In genomic region chr7:83289396-83289993, GRCh38 we compare ENCODE assay signal across 19 cellular contexts.
A peak's percentile ranks its signal among the peaks of the same experiment; 100 is the strongest.
DNase-seq lines count a peak whose midpoint lies in the region; ATAC-seq, FAIRE-seq and TF ChIP-seq lines count a peak whose summit lies in the region.
"Had no signal": no experiment of that assay in that cellular context is flagged by ENCODE, and none has a peak within 500 bp of the region (broad histone marks: within the 10 kb centered on the region; RNA-seq: fewer than 3 reads in every experiment).

No MANE protein-coding gene starts in this region.

- H3K27me3 Mint-ChIP-seq in activated naive CD4-positive, alpha-beta T cell treated with anti-CD3 and anti-CD28 coated beads for 36 hours (ENCODE audit: low read depth), result no peaks in the 10 kb centered on the region
- H3K27me3 Mint-ChIP-seq: CD4-positive, alpha-beta memory T cell; IgD-negative memory B cell had no signal

- no peak overlapping the region for H3K4me3 Mint-ChIP-seq in activated naive CD4-positive, alpha-beta T cell treated with anti-CD3 and anti-CD28 coated beads for 36 hours
- H3K4me3 Mint-ChIP-seq: CD14-positive monocyte; CD4-positive, alpha-beta memory T cell; IgD-negative memory B cell had no signal

- no peak for ATAC-seq in A549
- no peak for ATAC-seq in activated CD4-positive, CD25-positive, alpha-beta regulatory T cell treated with anti-CD3 and anti-CD28 coated beads, Interleukin-2, amount 50 U/mL, for 24 hours
- no peak for ATAC-seq in psoas muscle

- no peak overlapping the region for H3K27ac Mint-ChIP-seq in activated naive CD4-positive, alpha-beta T cell treated with anti-CD3 and anti-CD28 coated beads for 36 hours
- H3K27ac Mint-ChIP-seq: CD14-positive monocyte; CD4-positive, alpha-beta memory T cell; IgD-negative memory B cell had no signal

- POLR2A ChIA-PET in A549 (lab: Yijun Ruan, JAX), result no interaction called here

- DNase-seq in A549 (ENCODE audit: low read depth in 1 of 2, low spot score in 1 of 2) (no peak), BE2C (no peak), NCI-H2227 (lab: John Stamatoyannopoulos, UW; ENCODE audit: unreplicated experiment) (peak; percentile 28), dermis blood vessel endothelial cell (peak; percentile 7), psoas muscle (no peak)
- no peak for DNase-seq in activated naive CD4-positive, alpha-beta T cell treated with anti-CD3 and anti-CD28 coated beads for 36 hours
- no peak for DNase-seq in stimulated activated CD4-positive, alpha-beta T cell treated with anti-CD3 and anti-CD28 coated beads, Interleukin-15, amount 100 ng/mL, for 24 hours
- DNase-seq: AML-193; CD4-positive, alpha-beta memory T cell; DMS153; DMS79; GF-D8; KBM-7 had no signal

- intact Hi-C loops in psoas muscle (cut with DNase I), result no loop called here
- intact Hi-C loops in activated naive CD4-positive, alpha-beta T cell treated with anti-CD3 and anti-CD28 coated beads for 36 hours (cut with micrococcal nuclease), result no loop called here

- no peak overlapping the region for H3K4me2 ChIP-seq in A549
- H3K4me2 ChIP-seq: BLaER1 had no signal

- TF ChIP-seq CTCF in A549 (IDR thresholded peaks at IDR 0.05), result no peak
- no peak for TF ChIP-seq CTCF in BE2C (IDR thresholded peaks at IDR 0.05; ENCODE audit: low read depth, low read length)
- no peak for TF ChIP-seq CTCF in psoas muscle (IDR thresholded peaks at IDR 0.05)

- no peak for FAIRE-seq in A549 (lab: Jason Lieb, UNC)
- FAIRE-seq: HTR-8/SVneo had no signal

- 34% methylated on average over 5 of the region's 5 CpGs for WGBS in A549 (ENCODE audit: missing lambda C conversion rate)
- WGBS in psoas muscle, 3 donors, result 49 to 50% (median 50%) methylated on average over 5 of the region's 5 CpGs

- no peaks in the 10 kb centered on the region for H3K4me1 Mint-ChIP-seq in activated naive CD4-positive, alpha-beta T cell treated with anti-CD3 and anti-CD28 coated beads for 36 hours (ENCODE audit: low read depth)
- H3K4me1 Mint-ChIP-seq: CD14-positive monocyte; CD4-positive, alpha-beta memory T cell; IgD-negative memory B cell had no signal

- H3K9me3 ChIP-seq in A549 (no peaks in the 10 kb centered on the region), BE2C (no peaks in the 10 kb centered on the region), psoas muscle (no peaks in the 10 kb centered on the region)
- H3K9me3 ChIP-seq: BLaER1, HAP-1 had no signal

- H3K27ac ChIP-seq in A549 (no peak overlapping the region), psoas muscle (no peak overlapping the region)
- H3K27ac ChIP-seq: BLaER1 had no signal

- H3K9me3 Mint-ChIP-seq in activated naive CD4-positive, alpha-beta T cell treated with anti-CD3 and anti-CD28 coated beads for 36 hours, result peaks cover 6% of the 10 kb centered on the region

- H3K36me3 ChIP-seq in BE2C, result no peaks in the 10 kb centered on the region
- H3K36me3 ChIP-seq in psoas muscle (ENCODE audit: insufficient read depth in 1 of 2, low read depth in 1 of 2), result no peaks in the 10 kb centered on the region
- H3K36me3 ChIP-seq: BLaER1, HAP-1 had no signal

- H3K4me3 ChIP-seq in A549 (no peak overlapping the region), BE2C (ENCODE audit: low read depth, low read length) (0 out of 2 replicates have a peak overlapping the region, but pooled peaks have one; percentile 6), psoas muscle (no peak overlapping the region)
- H3K4me3 ChIP-seq: BLaER1, HAP-1 had no signal

- no peaks in the 10 kb centered on the region for H3K4me1 ChIP-seq in A549
- H3K4me1 ChIP-seq in BE2C, result peaks cover 8% of the 10 kb centered on the region; the same call in 1 of the 2 replicates
- H3K4me1 ChIP-seq in psoas muscle, result no peaks in the 10 kb centered on the region
- H3K4me1 ChIP-seq: BLaER1 had no signal

- CTCF ChIA-PET in A549 (lab: Yijun Ruan, JAX), result interaction anchor here (1.5 kb wide), 1 partner anchor 19 kb away, joined by 3 read pairs; no protein-coding TSS in a partner anchor
- CTCF ChIA-PET in activated naive CD4-positive, alpha-beta T cell treated with anti-CD3 and anti-CD28 coated beads for 36 hours (lab: Charles Lee), result no interaction called here

- no peak for TF ChIP-seq POLR2A in A549 (IDR thresholded peaks at IDR 0.05; ENCODE audit: low read length)

- TF ChIP-seq EP300 in A549 (IDR thresholded peaks at IDR 0.05), result no peak

- H3K27me3 ChIP-seq in BE2C (no peaks in the 10 kb centered on the region), psoas muscle (ENCODE audit: insufficient read depth in 3 of 3, low read length in 2 of 3) (no peaks in the 10 kb centered on the region)
- H3K27me3 ChIP-seq: BLaER1 had no signal

- no peaks in the 10 kb centered on the region for H3K36me3 Mint-ChIP-seq in activated naive CD4-positive, alpha-beta T cell treated with anti-CD3 and anti-CD28 coated beads for 36 hours (ENCODE audit: low read depth)
- H3K36me3 Mint-ChIP-seq: CD14-positive monocyte; CD4-positive, alpha-beta memory T cell; IgD-negative memory B cell had no signal

- TF ChIP-seq RAD21 in A549 (conservative IDR thresholded peaks at IDR 0.05 in 1 of 2, IDR thresholded peaks at IDR 0.05 in 1 of 2), result no peak

TF ChIP-seq in A549, 52 proteins besides CTCF, POLR2A, EP300 and RAD21:
- TF ChIP-seq KDM1A (IDR thresholded peaks at IDR 0.05; ENCODE audit: low read depth) (no peak), ZSCAN20 (CRISPR knock-in tag; IDR thresholded peaks at IDR 0.05) (no peak), RNF2 (IDR thresholded peaks at IDR 0.05; ENCODE audit: borderline replicate concordance, low read depth) (no peak), MAFK (IDR thresholded peaks at IDR 0.05; ENCODE audit: partially characterized antibody) (peak; percentile 34), EHMT2 (IDR thresholded peaks at IDR 0.05; ENCODE audit: low read depth) (no peak)
TF ChIP-seq in A549: peak in this region for 1.

Comparison
In these comparisons a context has a peak if more than half of its experiments do, and no peak if none do; other contexts are left out.
1. DNase-seq: peak in NCI-H2227 (single experiment) and dermis blood vessel endothelial cell (single experiment); none in A549 (0 of 2), BE2C (single experiment), psoas muscle (0 of 2), activated naive CD4-positive, alpha-beta T cell treated with anti-CD3 and anti-CD28 coated beads for 36 hours (single experiment) and stimulated activated CD4-positive, alpha-beta T cell treated with anti-CD3 and anti-CD28 coated beads, Interleukin-15, amount 100 ng/mL, for 24 hours (single experiment).